ENCODE assay signal across 33 cellular contexts in genomic region chr2:172342611-172343010, GRCh38.
A peak's percentile ranks its signal among the peaks of the same experiment; 100 is the strongest.
DNase-seq lines count a peak whose midpoint lies in the region; ATAC-seq, FAIRE-seq and TF ChIP-seq lines count a peak whose summit lies in the region.
"Had no signal": no experiment of that assay in that cellular context is flagged by ENCODE, and none has a peak within 500 bp of the region (broad histone marks: within the 10 kb centered on the region; RNA-seq: fewer than 3 reads in every experiment).

No MANE protein-coding gene starts in this region.

- peaks cover 4% of the 10 kb centered on the region for H3K27me3 Mint-ChIP-seq in nephron (ENCODE audit: low read depth)
- H3K27me3 Mint-ChIP-seq: activated naive CD8-positive, alpha-beta T cell treated with anti-CD3 and anti-CD28 coated beads for 36 hours; activated T-cell treated with anti-CD3 and anti-CD28 coated beads, Interleukin-2, amount 50 U/mL, for 24 hours had no signal

- peaks cover 40% of the 10 kb centered on the region for H3K4me1 Mint-ChIP-seq in nephron

- peak overlapping the region; percentile 39 to 84 (median 61) for H3K27ac Mint-ChIP-seq in nephron
- H3K27ac Mint-ChIP-seq: activated B cell treated with CpG ODN at 0.5 μM for 24 hours; activated naive CD8-positive, alpha-beta T cell treated with anti-CD3 and anti-CD28 coated beads for 36 hours; activated T-cell treated with anti-CD3 and anti-CD28 coated beads, Interleukin-2, amount 50 U/mL, for 24 hours; effector memory CD8-positive, alpha-beta T cell; naive B cell had no signal

- TF ChIP-seq CTCF in left ventricle myocardium inferior (IDR thresholded peaks at IDR 0.05; ENCODE audit: borderline replicate concordance) (no peak), nephron (IDR thresholded peaks at IDR 0.05; ENCODE audit: unreplicated experiment in 3 of 3) (no peak)

- H3K9me3 Mint-ChIP-seq in nephron = peaks cover 23% of the 10 kb centered on the region

- H3K4me3 ChIP-seq in left ventricle myocardium inferior = no peak overlapping the region
- H3K4me3 ChIP-seq: ascending aorta, prostate gland, right lobe of liver, tibial nerve had no signal

- no peak overlapping the region for H3K4me3 Mint-ChIP-seq in nephron
- H3K4me3 Mint-ChIP-seq: activated B cell treated with CpG ODN at 0.5 μM for 24 hours; activated naive CD8-positive, alpha-beta T cell treated with anti-CD3 and anti-CD28 coated beads for 36 hours; activated T-cell treated with anti-CD3 and anti-CD28 coated beads, Interleukin-2, amount 50 U/mL, for 24 hours; effector memory CD8-positive, alpha-beta T cell; naive B cell had no signal

- H3K36me3 Mint-ChIP-seq in nephron (ENCODE audit: low read depth) = no peaks in the 10 kb centered on the region

- H3K9me3 ChIP-seq in left ventricle myocardium inferior (replicated peaks) = peaks cover 26% of the 10 kb centered on the region
- H3K9me3 ChIP-seq: prostate gland, right lobe of liver had no signal

- H3K4me1 ChIP-seq in left ventricle myocardium inferior = peaks cover 40% of the 10 kb centered on the region
- H3K4me1 ChIP-seq: ascending aorta, prostate gland had no signal

- ATAC-seq in left cardiac atrium = no peak
- ATAC-seq: effector memory CD8-positive, alpha-beta T cell; Panc1; right lobe of liver had no signal

- DNase-seq in left ventricle myocardium inferior (no peak), left cardiac atrium (no peak), amniotic epithelial cell (ENCODE audit: low read depth) (peak; percentile 74), frontal cortex (ENCODE audit: low spot score in 2 of 2) (no peak), C1 segment of cervical spinal cord (lab: John Stamatoyannopoulos, UW) (no peak), COLO829 (ENCODE audit: low spot score) (no peak)
- DNase-seq in stimulated activated CD4-positive, alpha-beta T cell treated with anti-CD3 and anti-CD28 coated beads, Interleukin-15, amount 100 ng/mL, for 24 hours = no peak
- DNase-seq: 8988T; activated B cell treated with CpG ODN at 0.5 μM for 24 hours; activated CD4-positive, alpha-beta T cell treated with anti-CD3 and anti-CD28 coated beads, Interleukin-2, amount 50 U/mL, for 1 hour; activated effector memory CD4-positive, alpha-beta T cell treated with anti-CD3 and anti-CD28 coated beads, Interleukin-2, amount 50 U/mL, for 16 hours; activated naive CD8-positive, alpha-beta T cell treated with anti-CD3 and anti-CD28 coated beads for 36 hours; activated T-cell treated with anti-CD3 and anti-CD28 coated beads, Interleukin-2, amount 50 U/mL, for 24 hours; cortex of kidney; effector memory CD8-positive, alpha-beta T cell; EL; erythroblast; glutamatergic neuron; naive B cell; NCI-H1092 treated with DMSO at 0.1 percent for 48 hours; NCI-H1694 treated with DMSO at 0.1 percent for 48 hours; NCI-H524 treated with DMSO at 0.1 percent for 48 hours; right lobe of liver; SIG-M5; stimulated activated CD4-positive, alpha-beta T cell treated with anti-CD3 and anti-CD28 coated beads, Interleukin-2, amount 100 ng/mL, for 48 hours; SW 1271; T-helper 9 cell had no signal

- H3K27ac ChIP-seq in left ventricle myocardium inferior (replicated peaks) = peak overlapping the region; percentile 13
- H3K27ac ChIP-seq: ascending aorta, prostate gland, right lobe of liver had no signal

- no peak for FAIRE-seq in frontal cortex (lab: Jason Lieb, UNC)
- FAIRE-seq: GM19239 had no signal

- H3K36me3 ChIP-seq in left ventricle myocardium inferior = no peaks in the 10 kb centered on the region
- H3K36me3 ChIP-seq: prostate gland, right lobe of liver, tibial nerve had no signal

- intact Hi-C loops in left ventricle myocardium inferior (cut with micrococcal nuclease) (no loop called here), left cardiac atrium (cut with DNase I) (loop anchor here in 1 of 2 donors (5.0 kb wide), 1 partner anchor 55 kb away; no protein-coding TSS in a partner anchor)

- H3K27me3 ChIP-seq in left ventricle myocardium inferior (ENCODE audit: low read depth) = no peaks in the 10 kb centered on the region
- H3K27me3 ChIP-seq: ascending aorta, right lobe of liver, tibial nerve had no signal
